Comparison of ENCODE assay signal across 25 cellular contexts in the genomic region with DNA sequence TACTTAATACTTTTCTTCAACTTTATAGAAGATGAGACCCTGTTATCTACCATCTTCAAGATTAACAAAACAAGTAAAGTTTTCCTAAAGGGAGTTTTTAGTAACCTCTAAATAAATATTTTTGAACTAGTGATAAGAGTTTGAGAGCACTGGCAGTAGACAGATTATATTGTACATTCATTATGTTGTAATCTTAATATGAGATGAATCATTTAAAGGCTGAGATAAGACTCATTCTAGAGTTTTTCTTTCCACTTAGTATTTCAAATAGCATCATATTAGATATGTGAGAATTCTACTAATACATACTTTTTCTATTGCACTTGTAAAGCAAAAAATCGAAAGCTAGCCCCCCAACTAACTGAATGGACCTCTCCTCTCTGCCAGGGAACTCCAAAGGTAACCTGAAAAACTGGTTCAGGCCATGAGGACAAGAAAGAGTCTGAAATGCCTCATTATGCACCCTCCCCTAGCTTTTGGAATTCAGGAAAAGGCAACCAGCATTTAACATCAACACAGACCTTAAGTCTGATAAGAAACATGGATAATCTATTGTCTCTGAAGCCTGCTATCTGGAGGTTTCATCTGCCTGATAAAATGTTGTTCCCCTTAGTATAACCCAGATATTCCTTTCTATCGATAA.
"Had no signal": no experiment of that assay in that cellular context is flagged by ENCODE, and none has a peak within 500 bp of the region (broad histone marks: within the 10 kb centered on the region; RNA-seq: fewer than 3 reads in every experiment).

No MANE protein-coding gene starts in this region.

- H3K4me3 ChIP-seq: body of pancreas, colonic mucosa, hepatocyte, right lobe of liver, stomach, suprapubic skin, transverse colon, uterus had no signal

- H3K9me3 ChIP-seq: body of pancreas, colonic mucosa, right lobe of liver, suprapubic skin, transverse colon, uterus had no signal

- H3K79me2 ChIP-seq: hepatocyte had no signal

- DNase-seq: activated CD4-positive, alpha-beta memory T cell treated with anti-CD3 and anti-CD28 coated beads for 36 hours; activated CD4-positive, alpha-beta T cell treated with anti-CD3 and anti-CD28 coated beads for 4 hours; activated CD4-positive, CD25-positive, alpha-beta regulatory T cell; activated effector memory CD4-positive, alpha-beta T cell treated with Interleukin-2 at 50 U/mL for 16 hours; activated naive CD4-positive, alpha-beta T cell treated with anti-CD3 and anti-CD28 coated beads, Interleukin-2, amount 10 ng/mL, durations not matched to agents 7 days and 5 days; activated T-cell treated with anti-CD3 and anti-CD28 coated beads, Interleukin-2, amount 50 U/mL, for 72 hours; body of pancreas; central memory CD4-positive, alpha-beta T cell; colonic mucosa; foreskin melanocyte; glutamatergic neuron; left cardiac atrium; naive B cell; nucleus accumbens; right lobe of liver; small intestine; stimulated activated CD4-positive, alpha-beta T cell treated with anti-CD3 and anti-CD28 coated beads, Interleukin-2, amount 100 ng/mL, for 24 hours; stomach; T1000; transverse colon; uterus had no signal

- ATAC-seq: activated T-cell treated with anti-CD3 and anti-CD28 coated beads, Interleukin-2, amount 50 U/mL, for 72 hours; body of pancreas; right lobe of liver; stimulated activated effector memory CD8-positive, alpha-beta T cell treated with anti-CD3 and anti-CD28 coated beads, Interleukin-12 subunit alpha, Interleukin-12 subunit beta, amount 100 ng/mL, for 72 hours had no signal

- H3K27me3 ChIP-seq: body of pancreas, colonic mucosa, hepatocyte, right lobe of liver, stomach, suprapubic skin, transverse colon, uterus had no signal

- H3K36me3 ChIP-seq: colonic mucosa, right lobe of liver, stomach, suprapubic skin, transverse colon, uterus had no signal

- H3K27ac ChIP-seq: body of pancreas, colonic mucosa, epithelial cell of prostate, hepatocyte, right lobe of liver, stomach, suprapubic skin, transverse colon, uterus had no signal

- H3K4me1 ChIP-seq: body of pancreas, colonic mucosa, right lobe of liver, stomach, suprapubic skin, transverse colon, uterus had no signal
